23 cellular contexts compared by ENCODE assay signal in the genomic region with DNA sequence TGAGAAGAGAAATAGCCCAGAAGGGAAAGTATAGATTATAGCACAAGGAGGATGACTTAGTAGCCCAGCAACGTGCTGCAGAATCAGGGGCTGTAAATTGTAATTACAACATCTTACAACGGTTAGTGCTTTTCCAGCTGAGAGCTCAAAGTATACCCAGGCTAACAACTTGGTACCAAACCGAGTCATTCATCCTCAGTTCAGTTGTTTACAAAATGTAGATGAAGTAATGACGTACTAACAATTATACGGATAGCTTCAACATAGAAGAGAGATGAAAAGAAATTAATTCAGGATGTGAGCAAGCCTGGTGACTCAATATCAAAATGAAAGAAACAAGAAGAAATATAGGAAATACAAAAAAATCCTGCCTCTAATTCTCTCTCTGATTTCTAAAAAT.
A peak's percentile ranks its signal among the peaks of the same experiment; 100 is the strongest.
DNase-seq lines count a peak whose midpoint lies in the region; FAIRE-seq and TF ChIP-seq lines count a peak whose summit lies in the region.
"Had no signal": no experiment of that assay in that cellular context is flagged by ENCODE, and none has a peak within 500 bp of the region (broad histone marks: within the 10 kb centered on the region; RNA-seq: fewer than 3 reads in every experiment).

No MANE protein-coding gene starts in this region.

- H2AFZ ChIP-seq in astrocyte (ENCODE audit: low read depth, low read length) (peak overlapping the region; percentile 43), fibroblast of lung (ENCODE audit: low read length) (no peak overlapping the region)
- H2AFZ ChIP-seq: parathyroid adenoma had no signal

- H3K27me3 ChIP-seq in astrocyte (ENCODE audit: insufficient read depth, low read length), result no peaks in the 10 kb centered on the region
- no peaks in the 10 kb centered on the region for H3K27me3 ChIP-seq in fibroblast of lung (ENCODE audit: control insufficient read depth, insufficient read depth, low read length)
- no peaks in the 10 kb centered on the region for H3K27me3 ChIP-seq in skeletal muscle satellite cell (ENCODE audit: control insufficient read depth, insufficient read depth, low read length)
- H3K27me3 ChIP-seq: esophagus squamous epithelium, left lung had no signal

- peaks cover 10% of the 10 kb centered on the region for H3K4me1 Mint-ChIP-seq in HFFc6 (ENCODE audit: low read depth)
- H3K4me1 Mint-ChIP-seq in astrocyte (ENCODE audit: low read depth, unreplicated experiment), result no peaks in the 10 kb centered on the region

- no peaks in the 10 kb centered on the region for H3K9me3 Mint-ChIP-seq in HFFc6
- H3K9me3 Mint-ChIP-seq in astrocyte (ENCODE audit: unreplicated experiment), result no peaks in the 10 kb centered on the region
- H3K9me3 Mint-ChIP-seq: activated CD8-positive, alpha-beta T cell treated with anti-CD3 and anti-CD28 coated beads for 36 hours; CD8-positive, alpha-beta T cell; natural killer cell treated with Interleukin-12 subunit alpha and Interleukin-12 subunit beta and Interleukin-15 and Interleukin-18, amount 100 ng/mL, for 72 hours had no signal

- H3K36me3 Mint-ChIP-seq in HFFc6 (ENCODE audit: low read depth), result no peaks in the 10 kb centered on the region
- H3K36me3 Mint-ChIP-seq in astrocyte (ENCODE audit: low read depth, unreplicated experiment), result no peaks in the 10 kb centered on the region
- H3K36me3 Mint-ChIP-seq: CD8-positive, alpha-beta T cell; natural killer cell treated with Interleukin-12 subunit alpha and Interleukin-12 subunit beta and Interleukin-15 and Interleukin-18, amount 100 ng/mL, for 72 hours had no signal

- no peak overlapping the region for H3K9ac ChIP-seq in astrocyte (ENCODE audit: low read length)
- no peak overlapping the region for H3K9ac ChIP-seq in fibroblast of lung (ENCODE audit: insufficient read depth, low read length)
- H3K9ac ChIP-seq in skeletal muscle satellite cell (ENCODE audit: low read depth, low read length), result no peak overlapping the region
- H3K9ac ChIP-seq: parathyroid adenoma had no signal

- H3K4me3 Mint-ChIP-seq in HFFc6 (peak overlapping the region; percentile 54), astrocyte (ENCODE audit: unreplicated experiment) (no peak overlapping the region)
- H3K4me3 Mint-ChIP-seq: activated CD8-positive, alpha-beta T cell treated with anti-CD3 and anti-CD28 coated beads for 36 hours; CD8-positive, alpha-beta T cell; natural killer cell treated with Interleukin-12 subunit alpha and Interleukin-12 subunit beta and Interleukin-15 and Interleukin-18, amount 100 ng/mL, for 72 hours had no signal

- H3K4me3 ChIP-seq in astrocyte (ENCODE audit: insufficient read depth, low read depth, low read length) (peak overlapping the region; percentile 24), fibroblast of lung (replicated peaks in 1 of 4; ENCODE audit: control extremely low read depth in 1 of 4, insufficient read depth in 1 of 4, low read depth in 3 of 4, low read length in 4 of 4) (peak overlapping the region in 1 of 4 experiments; percentile 15), skeletal muscle satellite cell (ENCODE audit: low read length) (peak overlapping the region; percentile 10)
- H3K4me3 ChIP-seq: esophagus squamous epithelium, left lung had no signal

- no peaks in the 10 kb centered on the region for H4K20me1 ChIP-seq in astrocyte (ENCODE audit: insufficient read depth, low read length)
- no peaks in the 10 kb centered on the region for H4K20me1 ChIP-seq in fibroblast of lung (ENCODE audit: control insufficient read depth, extremely low read depth, insufficient read depth, low read length)

- H3K27ac ChIP-seq in astrocyte (ENCODE audit: low read depth, low read length) (no peak overlapping the region), fibroblast of lung (ENCODE audit: insufficient read depth, low read length) (no peak overlapping the region)
- H3K27ac ChIP-seq: esophagus squamous epithelium, left lung, parathyroid adenoma had no signal

- no peaks in the 10 kb centered on the region for H3K36me3 ChIP-seq in astrocyte (ENCODE audit: insufficient read depth, low read length)
- H3K36me3 ChIP-seq in fibroblast of lung (ENCODE audit: control insufficient read depth, insufficient read depth, low read length), result no peaks in the 10 kb centered on the region
- no peaks in the 10 kb centered on the region for H3K36me3 ChIP-seq in skeletal muscle satellite cell (ENCODE audit: insufficient read depth, low read length)
- H3K36me3 ChIP-seq: esophagus squamous epithelium, left lung had no signal

- H3K4me1 ChIP-seq in astrocyte (ENCODE audit: insufficient read depth, low read length) (peaks cover 6% of the 10 kb centered on the region), fibroblast of lung (ENCODE audit: control insufficient read depth, extremely low read depth, insufficient read depth, low read length) (no peaks in the 10 kb centered on the region), skeletal muscle satellite cell (ENCODE audit: control insufficient read depth, insufficient read depth, low read length) (peaks cover 5% of the 10 kb centered on the region)
- H3K4me1 ChIP-seq: esophagus squamous epithelium, left lung, parathyroid adenoma had no signal

- no peak for FAIRE-seq in astrocyte (lab: Jason Lieb, UNC)
- FAIRE-seq: urothelium cell line had no signal

- H3K4me2 ChIP-seq in astrocyte (ENCODE audit: low read length) (peak overlapping the region; percentile 73), fibroblast of lung (ENCODE audit: extremely low read depth, insufficient read depth, low read length) (peak overlapping the region; percentile 37), skeletal muscle satellite cell (ENCODE audit: low read length) (peak overlapping the region; percentile 49)

- H3K9me3 ChIP-seq in astrocyte (ENCODE audit: insufficient read depth, low read depth, low read length), result no peaks in the 10 kb centered on the region
- no peaks in the 10 kb centered on the region for H3K9me3 ChIP-seq in fibroblast of lung (ENCODE audit: control insufficient read depth, insufficient read depth, low read depth, low read length)
- no peaks in the 10 kb centered on the region for H3K9me3 ChIP-seq in skeletal muscle satellite cell (replicated peaks; ENCODE audit: low read length)
- H3K9me3 ChIP-seq: esophagus squamous epithelium, left lung had no signal

- TF ChIP-seq CTCF in HFFc6 (IDR thresholded peaks at IDR 0.05), result no peak
- TF ChIP-seq CTCF in astrocyte (IDR thresholded peaks at IDR 0.05; ENCODE audit: insufficient read depth, low read depth, low read length), result no peak
- TF ChIP-seq CTCF in fibroblast of lung (conservative IDR thresholded peaks at IDR 0.05 in 1 of 2, IDR thresholded peaks at IDR 0.05 in 1 of 2; ENCODE audit: low read depth in 1 of 2, low read length in 2 of 2), result no peak

- H3K79me2 ChIP-seq in astrocyte (ENCODE audit: insufficient read depth, low read length) (no peaks in the 10 kb centered on the region), fibroblast of lung (ENCODE audit: control insufficient read depth, insufficient read depth, low read length) (no peaks in the 10 kb centered on the region)
- H3K79me2 ChIP-seq: parathyroid adenoma had no signal

- H3K27me3 Mint-ChIP-seq in HFFc6 (ENCODE audit: insufficient read depth), result peaks cover 2% of the 10 kb centered on the region; the same call in 1 of the 2 replicates
- H3K27me3 Mint-ChIP-seq in astrocyte (ENCODE audit: low read depth, unreplicated experiment), result no peaks in the 10 kb centered on the region

- DNase-seq in HFFc6, result peak; percentile 11
- DNase-seq in astrocyte (ENCODE audit: low read depth), result peak; percentile 57
- peak; percentile 56 to 60 for DNase-seq in fibroblast of lung (ENCODE audit: low read depth in 2 of 2)
- no peak for DNase-seq in activated CD4-positive, CD25-positive, alpha-beta regulatory T cell (lab: John Stamatoyannopoulos, UW)
- no peak for DNase-seq in activated CD4-positive, alpha-beta T cell treated with anti-CD3 and anti-CD28 coated beads for 4 hours
- no peak for DNase-seq in NAMALWA (ENCODE audit: low spot score)
- DNase-seq: activated CD8-positive, alpha-beta T cell treated with anti-CD3 and anti-CD28 coated beads for 36 hours; amniotic stem cell; CD8-positive, alpha-beta T cell; central memory CD4-positive, alpha-beta T cell; effector CD8-positive, alpha-beta T cell; esophagus squamous epithelium; KG1; left lung; MV-4-11; NCI-H1694; NCI-H2171 treated with DMSO at 0.1 percent for 48 hours; NCI-H748 treated with DMSO at 0.1 percent for 48 hours; T-helper 9 cell had no signal

- no peak overlapping the region for H3K27ac Mint-ChIP-seq in HFFc6
- H3K27ac Mint-ChIP-seq in astrocyte (ENCODE audit: unreplicated experiment), result no peak overlapping the region
- H3K27ac Mint-ChIP-seq: activated CD8-positive, alpha-beta T cell treated with anti-CD3 and anti-CD28 coated beads for 36 hours; CD8-positive, alpha-beta T cell; natural killer cell treated with Interleukin-12 subunit alpha and Interleukin-12 subunit beta and Interleukin-15 and Interleukin-18, amount 100 ng/mL, for 72 hours had no signal

Comparison
In these comparisons a context has a peak if more than half of its experiments do, and no peak if none do; other contexts are left out.
1. DNase-seq: peak in HFFc6 (single experiment), astrocyte (single experiment) and fibroblast of lung (2 of 2); none in activated CD4-positive, CD25-positive, alpha-beta regulatory T cell (0 of 4), activated CD4-positive, alpha-beta T cell treated with anti-CD3 and anti-CD28 coated beads for 4 hours (0 of 2) and NAMALWA (single experiment).
2. Peak in every context shown above with its lines, with median percentiles within 50 percentile points of each other: H3K4me2 ChIP-seq.